Comparison of ENCODE assay signal across 23 cellular contexts in the genomic region with DNA sequence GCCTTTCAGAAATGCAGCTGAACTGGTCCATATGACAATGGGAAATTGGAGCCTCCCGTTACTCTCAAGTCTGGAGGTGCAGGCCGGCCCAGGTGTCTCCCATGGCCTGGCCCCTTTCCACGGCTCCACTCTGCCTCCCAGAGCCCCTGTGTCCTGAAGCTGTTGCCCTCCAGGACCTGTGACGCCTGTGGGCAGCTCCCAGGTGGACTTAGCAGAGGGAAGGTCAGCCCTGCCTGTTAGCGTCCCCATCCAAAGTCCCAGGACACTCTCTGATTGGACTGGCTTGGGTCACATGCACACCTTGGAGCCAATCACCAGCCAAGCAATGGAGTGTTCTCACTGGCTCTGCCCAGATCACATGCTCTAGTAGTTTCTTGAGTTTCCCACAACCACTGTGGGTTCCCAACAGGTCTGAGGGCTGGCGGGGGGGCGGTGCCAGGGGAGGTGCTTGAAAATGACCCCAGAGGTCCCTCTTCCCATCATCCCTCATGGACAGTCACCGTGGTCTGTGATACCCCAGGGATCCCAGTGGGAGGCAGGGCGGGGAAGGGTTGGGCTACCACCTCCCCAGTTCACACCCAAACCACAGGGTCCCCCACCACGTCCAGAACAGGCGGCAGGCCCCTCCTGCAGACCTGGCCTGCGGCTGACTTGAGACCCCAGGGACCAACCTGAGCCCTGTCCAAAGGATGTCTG.
"Had no signal": no experiment of that assay in that cellular context is flagged by ENCODE, and none has a peak within 500 bp of the region (broad histone marks: within the 10 kb centered on the region; RNA-seq: fewer than 3 reads in every experiment).

No MANE protein-coding gene starts in this region.

- H3K4me3 Mint-ChIP-seq: activated CD4-positive, alpha-beta memory T cell treated with anti-CD3 and anti-CD28 coated beads for 36 hours; activated naive CD8-positive, alpha-beta T cell treated with anti-CD3 and anti-CD28 coated beads, Interleukin-2, amount 50 U/mL, for 24 hours; activated T-helper 1 cell treated with anti-CD3 and anti-CD28 coated beads, Interleukin-12 subunit alpha, Interleukin-12 subunit beta, Interleukin-2, Interleukin-4 antibody, amounts not matched to agents 30 ng/mL and 10 ng/mL and 1 ng/mL, durations not matched to agents 14 hours and 24 hours and 36 hours; immature natural killer cell; nephron progenitor cell; stimulated activated naive CD8-positive, alpha-beta T cell treated with anti-CD3 and anti-CD28 coated beads, Interleukin-15, amount 100 ng/mL, for 72 hours had no signal

- H3K9me3 Mint-ChIP-seq: activated CD4-positive, alpha-beta memory T cell treated with anti-CD3 and anti-CD28 coated beads for 36 hours; activated naive CD8-positive, alpha-beta T cell treated with anti-CD3 and anti-CD28 coated beads, Interleukin-2, amount 50 U/mL, for 24 hours; activated T-helper 1 cell treated with anti-CD3 and anti-CD28 coated beads, Interleukin-12 subunit alpha, Interleukin-12 subunit beta, Interleukin-2, Interleukin-4 antibody, amounts not matched to agents 30 ng/mL and 10 ng/mL and 1 ng/mL, durations not matched to agents 14 hours and 24 hours and 36 hours; immature natural killer cell; nephron progenitor cell; stimulated activated naive CD8-positive, alpha-beta T cell treated with anti-CD3 and anti-CD28 coated beads, Interleukin-15, amount 100 ng/mL, for 72 hours had no signal

- H3K27ac Mint-ChIP-seq: activated CD4-positive, alpha-beta memory T cell treated with anti-CD3 and anti-CD28 coated beads for 36 hours; activated naive CD8-positive, alpha-beta T cell treated with anti-CD3 and anti-CD28 coated beads, Interleukin-2, amount 50 U/mL, for 24 hours; activated T-helper 1 cell treated with anti-CD3 and anti-CD28 coated beads, Interleukin-12 subunit alpha, Interleukin-12 subunit beta, Interleukin-2, Interleukin-4 antibody, amounts not matched to agents 30 ng/mL and 10 ng/mL and 1 ng/mL, durations not matched to agents 14 hours and 24 hours and 36 hours; immature natural killer cell; nephron progenitor cell; stimulated activated naive CD8-positive, alpha-beta T cell treated with anti-CD3 and anti-CD28 coated beads, Interleukin-15, amount 100 ng/mL, for 72 hours had no signal

- H3K4me3 ChIP-seq: ascending aorta, gastrocnemius medialis, heart right ventricle, prostate gland, skin epidermis had no signal

- H3K27ac ChIP-seq: ascending aorta, gastrocnemius medialis, heart right ventricle, prostate gland, skin epidermis, WERI-Rb-1 had no signal

- H3K4me1 ChIP-seq: ascending aorta, gastrocnemius medialis, heart right ventricle, prostate gland had no signal

- ATAC-seq: activated naive CD8-positive, alpha-beta T cell treated with anti-CD3 and anti-CD28 coated beads, Interleukin-2, amount 50 U/mL, for 24 hours; gastrocnemius medialis; heart right ventricle; right cardiac atrium; stimulated activated naive CD8-positive, alpha-beta T cell treated with anti-CD3 and anti-CD28 coated beads, Interleukin-15, amount 100 ng/mL, for 72 hours had no signal

- DNase-seq: activated CD4-positive, alpha-beta memory T cell treated with anti-CD3 and anti-CD28 coated beads for 36 hours; activated CD4-positive, alpha-beta T cell treated with anti-CD3 and anti-CD28 coated beads for 4 hours; activated naive CD4-positive, alpha-beta T cell treated with Interleukin-2 at 50 U/mL for 16 hours; activated naive CD8-positive, alpha-beta T cell treated with anti-CD3 and anti-CD28 coated beads, Interleukin-2, amount 50 U/mL, for 24 hours; activated T-cell treated with anti-CD3 and anti-CD28 coated beads for 4 hours; cortex of kidney; immature natural killer cell; mammary epithelial cell; nephron progenitor cell; occipital lobe; stimulated activated CD4-positive, alpha-beta T cell treated with anti-CD3 and anti-CD28 coated beads, Interleukin-15, amount 100 ng/mL, for 24 hours; stimulated activated CD4-positive, alpha-beta T cell treated with anti-CD3 and anti-CD28 coated beads, Interleukin-2, amount 100 ng/mL, for 48 hours; stimulated activated naive CD8-positive, alpha-beta T cell treated with anti-CD3 and anti-CD28 coated beads, Interleukin-15, amount 100 ng/mL, for 72 hours; T-helper 2 cell; trophoblast cell; WERI-Rb-1 had no signal

- H3K36me3 Mint-ChIP-seq: activated CD4-positive, alpha-beta memory T cell treated with anti-CD3 and anti-CD28 coated beads for 36 hours; immature natural killer cell had no signal

- H3K36me3 ChIP-seq: ascending aorta, gastrocnemius medialis, heart right ventricle, prostate gland, WERI-Rb-1 had no signal

- H3K27me3 ChIP-seq: ascending aorta, gastrocnemius medialis had no signal

- H3K27me3 Mint-ChIP-seq: activated CD4-positive, alpha-beta memory T cell treated with anti-CD3 and anti-CD28 coated beads for 36 hours; activated naive CD8-positive, alpha-beta T cell treated with anti-CD3 and anti-CD28 coated beads, Interleukin-2, amount 50 U/mL, for 24 hours; stimulated activated naive CD8-positive, alpha-beta T cell treated with anti-CD3 and anti-CD28 coated beads, Interleukin-15, amount 100 ng/mL, for 72 hours had no signal

- H3K9me3 ChIP-seq: ascending aorta, gastrocnemius medialis, heart right ventricle, prostate gland had no signal

- H3K4me1 Mint-ChIP-seq: activated naive CD8-positive, alpha-beta T cell treated with anti-CD3 and anti-CD28 coated beads, Interleukin-2, amount 50 U/mL, for 24 hours; stimulated activated naive CD8-positive, alpha-beta T cell treated with anti-CD3 and anti-CD28 coated beads, Interleukin-15, amount 100 ng/mL, for 72 hours had no signal
